8 cellular contexts compared by ENCODE assay signal in genomic region chr2:7203056-7203467, GRCh38.
DNase-seq lines count a peak whose midpoint lies in the region; ATAC-seq and TF ChIP-seq lines count a peak whose summit lies in the region.

No MANE protein-coding gene starts in this region.

- peak; percentile 99 for TF ChIP-seq RAD21 in SK-N-SH (IDR thresholded peaks at IDR 0.05; ENCODE audit: low read length)

- no peak overlapping the region for H3K4me2 ChIP-seq in SK-N-SH

- CTCF ChIA-PET in SK-N-SH (lab: Yijun Ruan, JAX): interaction anchor here (0.6 to 3.4 kb wide), 51 partner anchors 10 to 1563 kb away, joined by 3 to 34 read pairs (median 4); no protein-coding TSS in a partner anchor

- peaks cover 2% of the 10 kb centered on the region for H3K27me3 Mint-ChIP-seq in activated naive CD8-positive, alpha-beta T cell treated with anti-CD3 and anti-CD28 coated beads, Interleukin-2, amount 50 U/mL, for 24 hours

- H3K9ac ChIP-seq in SK-N-SH: no peak overlapping the region

- H3K79me2 ChIP-seq in SK-N-SH (ENCODE audit: insufficient read depth): no peaks in the 10 kb centered on the region

- peaks cover 2 to 7% of the 10 kb centered on the region in 2 experiments; a peak in 2 of 4 replicates for H3K4me1 ChIP-seq in SK-N-SH (ENCODE audit: control insufficient read depth in 1 of 2, insufficient read depth in 2 of 2, low read depth in 1 of 2, low read length in 1 of 2)
- H3K4me1 ChIP-seq in right cardiac atrium (ENCODE audit: control insufficient read depth, insufficient read depth, low read length): no peaks in the 10 kb centered on the region

- 2% methylated on average over 4 of the region's 4 CpGs for WGBS in SK-N-SH (ENCODE audit: low lambda C conversion rate)
- 2% methylated on average over 4 of the region's 4 CpGs for WGBS in right cardiac atrium

- H3K27me3 ChIP-seq in SK-N-SH (ENCODE audit: insufficient read depth): no peaks in the 10 kb centered on the region
- no peaks in the 10 kb centered on the region for H3K27me3 ChIP-seq in right cardiac atrium (ENCODE audit: control insufficient read depth, insufficient read depth)

- peak; percentile 100 for TF ChIP-seq CTCF in SK-N-SH (IDR thresholded peaks at IDR 0.05)

- no peaks in the 10 kb centered on the region for H3F3A ChIP-seq in SK-N-SH (replicated peaks; ENCODE audit: insufficient read depth)

- H3K36me3 ChIP-seq in SK-N-SH (replicated peaks in 1 of 2; ENCODE audit: control insufficient read depth in 1 of 2, insufficient read depth in 2 of 2, low read length in 1 of 2): no peaks in the 10 kb centered on the region

- H4K20me1 ChIP-seq in SK-N-SH (ENCODE audit: insufficient read depth): no peaks in the 10 kb centered on the region

- 0 out of 2 replicates have a peak overlapping the region, but pooled peaks have one; percentile 0 for H2AFZ ChIP-seq in SK-N-SH (ENCODE audit: low read depth)

- H3K4me1 Mint-ChIP-seq in activated naive CD8-positive, alpha-beta T cell treated with anti-CD3 and anti-CD28 coated beads, Interleukin-2, amount 50 U/mL, for 24 hours: no peaks in the 10 kb centered on the region

- H3K4me3 ChIP-seq in SK-N-SH (ENCODE audit: low read depth in 2 of 2, low read length in 1 of 2) (no peak overlapping the region), right cardiac atrium (ENCODE audit: low read length) (no peak overlapping the region), skeletal muscle cell (ENCODE audit: low read depth, low read length) (no peak overlapping the region)

- ATAC-seq in Right ventricle myocardium superior (ENCODE audit: poor library complexity): peak; percentile 60
- ATAC-seq in activated naive CD8-positive, alpha-beta T cell treated with anti-CD3 and anti-CD28 coated beads, Interleukin-2, amount 50 U/mL, for 24 hours: peak; percentile 15
- ATAC-seq in right cardiac atrium: peak; percentile 53 to 56
- ATAC-seq in GM18867 (IDR thresholded peaks at IDR 0.05; ENCODE audit: unreplicated experiment): no peak

- H3K27ac ChIP-seq in SK-N-SH (ENCODE audit: low read depth in 2 of 2, low read length in 1 of 2) (no peak overlapping the region), right cardiac atrium (ENCODE audit: low read length) (no peak overlapping the region)

- intact Hi-C loops in Right ventricle myocardium superior (cut with DNase I) (loop anchor here (10.0 kb wide), 1 partner anchor 1482 kb away; the partner anchor contains the start of gene ID2), cardiac septum (cut with DNase I) (loop anchor here (2.0 kb wide), 1 partner anchor 1482 kb away; no protein-coding TSS in a partner anchor), right cardiac atrium (cut with DNase I) (loop anchor here in 1 of 4 donors (10.0 kb wide), 1 partner anchor 1482 kb away; the partner anchor contains the start of gene ID2)

- DNase-seq in Right ventricle myocardium superior (no peak), cardiac septum (ENCODE audit: low spot score) (no peak), NAMALWA (ENCODE audit: low spot score) (peak; percentile 69), SK-N-SH (peak; percentile 71), right cardiac atrium (peak in 1 of 3 donors; percentile 28), skeletal muscle cell (ENCODE audit: low read depth) (peak; percentile 20)
- DNase-seq in activated naive CD8-positive, alpha-beta T cell treated with anti-CD3 and anti-CD28 coated beads, Interleukin-2, amount 50 U/mL, for 24 hours: peak; percentile 60

- POLR2A ChIA-PET in SK-N-SH (lab: Yijun Ruan, JAX): no interaction called here

- no peak overlapping the region for H3K27ac Mint-ChIP-seq in activated naive CD8-positive, alpha-beta T cell treated with anti-CD3 and anti-CD28 coated beads, Interleukin-2, amount 50 U/mL, for 24 hours

- no peak overlapping the region for H3K4me3 Mint-ChIP-seq in activated naive CD8-positive, alpha-beta T cell treated with anti-CD3 and anti-CD28 coated beads, Interleukin-2, amount 50 U/mL, for 24 hours

- TF ChIP-seq EP300 in SK-N-SH (IDR thresholded peaks at IDR 0.05; ENCODE audit: borderline replicate concordance in 1 of 2, low read depth in 1 of 2, low read length in 1 of 2): 0 out of 4 replicates have a peak, but pooled peaks of 1 of the 2 experiments have one; percentile 35

- no peaks in the 10 kb centered on the region for H3K9me3 Mint-ChIP-seq in activated naive CD8-positive, alpha-beta T cell treated with anti-CD3 and anti-CD28 coated beads, Interleukin-2, amount 50 U/mL, for 24 hours

- H3K9me3 ChIP-seq in SK-N-SH (no peaks in the 10 kb centered on the region), right cardiac atrium (ENCODE audit: control insufficient read depth, low read length) (no peaks in the 10 kb centered on the region)

- no peaks in the 10 kb centered on the region for H3K36me3 Mint-ChIP-seq in activated naive CD8-positive, alpha-beta T cell treated with anti-CD3 and anti-CD28 coated beads, Interleukin-2, amount 50 U/mL, for 24 hours (ENCODE audit: low read depth)

- H3K9me2 ChIP-seq in SK-N-SH: no peaks in the 10 kb centered on the region

TF ChIP-seq in SK-N-SH, 30 proteins besides CTCF, POLR2A, EP300 and RAD21:
- TF ChIP-seq, protein P1, sequence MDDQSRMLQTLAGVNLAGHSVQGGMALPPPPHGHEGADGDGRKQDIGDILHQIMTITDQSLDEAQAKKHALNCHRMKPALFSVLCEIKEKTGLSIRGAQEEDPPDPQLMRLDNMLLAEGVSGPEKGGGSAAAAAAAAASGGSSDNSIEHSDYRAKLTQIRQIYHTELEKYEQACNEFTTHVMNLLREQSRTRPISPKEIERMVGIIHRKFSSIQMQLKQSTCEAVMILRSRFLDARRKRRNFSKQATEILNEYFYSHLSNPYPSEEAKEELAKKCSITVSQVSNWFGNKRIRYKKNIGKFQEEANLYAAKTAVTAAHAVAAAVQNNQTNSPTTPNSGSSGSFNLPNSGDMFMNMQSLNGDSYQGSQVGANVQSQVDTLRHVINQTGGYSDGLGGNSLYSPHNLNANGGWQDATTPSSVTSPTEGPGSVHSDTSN (IDR thresholded peaks at IDR 0.05): 0 out of 2 replicates have a peak, but pooled peaks have one; percentile 20
- TF ChIP-seq TCF12 (IDR thresholded peaks at IDR 0.05) (peak; percentile 13; the same call in 1 of the 2 replicates), GATA2 (CRISPR knock-in tag; IDR thresholded peaks at IDR 0.05) (0 out of 2 replicates have a peak, but pooled peaks have one; percentile 20), YY1 (IDR thresholded peaks at IDR 0.05; ENCODE audit: low read depth) (no peak), FOXJ3 (CRISPR knock-in tag; IDR thresholded peaks at IDR 0.05) (no peak), RFX5 (IDR thresholded peaks at IDR 0.05; ENCODE audit: low read length) (peak; percentile 45; the same call in 1 of the 2 replicates), SMC3 (IDR thresholded peaks at IDR 0.05; ENCODE audit: low read depth, low read length) (peak; percentile 91), RCOR1 (IDR thresholded peaks at IDR 0.05; ENCODE audit: low read length) (0 out of 2 replicates have a peak, but pooled peaks have one; percentile 50)

Comparison
In these comparisons a context has a peak if more than half of its experiments do, and no peak if none do; other contexts are left out.
1. DNase-seq: peak in NAMALWA (single experiment), SK-N-SH (single experiment), activated naive CD8-positive, alpha-beta T cell treated with anti-CD3 and anti-CD28 coated beads, Interleukin-2, amount 50 U/mL, for 24 hours (single experiment) and skeletal muscle cell (single experiment); none in Right ventricle myocardium superior (single experiment) and cardiac septum (single experiment).